In the genomic region with DNA sequence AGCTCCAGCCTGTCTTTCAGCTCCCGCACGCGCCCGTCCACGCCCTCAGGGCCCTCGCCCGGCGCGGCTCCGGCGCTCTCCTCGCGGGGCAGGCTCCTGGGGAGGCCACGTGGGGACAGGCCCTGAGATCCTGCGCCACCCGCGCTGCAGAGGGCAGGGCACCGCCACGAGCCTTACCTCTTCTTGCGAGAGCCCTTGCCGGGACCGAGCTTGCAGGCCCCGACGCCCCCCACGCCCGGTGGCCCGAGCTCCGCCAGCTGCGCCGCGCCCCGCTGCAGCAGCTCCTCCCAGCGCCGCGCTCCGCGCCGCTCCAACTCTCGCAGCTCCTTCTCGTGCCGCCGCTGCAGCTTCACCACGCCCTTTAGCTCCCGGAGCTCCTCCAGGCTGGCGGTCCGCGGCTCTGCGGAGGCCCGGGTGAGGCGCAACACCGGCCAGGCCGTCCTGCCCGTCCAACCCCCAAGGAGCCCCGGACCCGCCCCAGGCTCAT, we compare ENCODE assay signal across 8 cellular contexts. TPM values are rescaled to one million over a fixed set of nuclear protein-coding genes. Genes with fewer than 3 reads are reported as not detected.
DNase-seq lines count a peak whose midpoint lies in the region; ATAC-seq and TF ChIP-seq lines count a peak whose summit lies in the region.

No MANE protein-coding gene starts in this region.

- TF ChIP-seq POLR2A in ovary (IDR thresholded peaks at IDR 0.05): no peak

- H3K4me3 ChIP-seq in PC-3 (ENCODE audit: low read length) (peak overlapping the region; percentile 58), fibroblast of mammary gland (ENCODE audit: control insufficient read depth, low read depth, low read length) (no peak overlapping the region), ovary (peak overlapping the region; percentile 13)

- no peaks in the 10 kb centered on the region for H4K20me1 ChIP-seq in PC-3 (ENCODE audit: low read length)

- intact Hi-C loops in PC-3 (cut with micrococcal nuclease) (no loop called here), ovary (cut with DNase I) (no loop called here)

- ATAC-seq in PC-3 (peak; percentile 83), GM19455 (IDR thresholded peaks at IDR 0.05; ENCODE audit: unreplicated experiment) (no peak)

- H3K27me3 ChIP-seq in PC-3 (ENCODE audit: low read length) (no peaks in the 10 kb centered on the region), ovary (no peaks in the 10 kb centered on the region)

- POLR2A ChIA-PET in PC-3 (lab: Charles Lee; ENCODE audit: unreplicated experiment): interaction anchor here (0.6 to 0.8 kb wide), 2 partner anchors 18 to 358 kb away, joined by 3 to 5 read pairs; no protein-coding TSS in a partner anchor

- no peak for TF ChIP-seq EP300 in ovary (IDR thresholded peaks at IDR 0.05)

- no TSS peak for BruUV-seq in PC-3 (replicated peaks; lab: Mats Ljungman, UMichigan)

- H3K9me2 ChIP-seq in PC-3 (replicated peaks; ENCODE audit: low read length): no peaks in the 10 kb centered on the region

- CTCF ChIA-PET in PC-3 (lab: Charles Lee): interaction anchor here (0.5 to 1.4 kb wide), 4 partner anchors 12 to 79 kb away, joined by 3 to 5 read pairs (median 4); no protein-coding TSS in a partner anchor

- 4 to 12% (median 9%) methylated on average over 53 to 55 of the region's 55 CpGs for WGBS in ovary, 3 donors

- H3K9ac ChIP-seq in ES-I3 (ENCODE audit: low read depth, low read length) (peak overlapping the region; percentile 42; the same call in 1 of the 2 replicates), PC-3 (ENCODE audit: low read length) (peak overlapping the region; percentile 38)

- no peaks in the 10 kb centered on the region for H3F3A ChIP-seq in PC-3 (ENCODE audit: low read length, unreplicated experiment)

- H3K36me3 ChIP-seq in ES-I3 (ENCODE audit: insufficient read depth, low read length): no peaks in the 10 kb centered on the region
- H3K36me3 ChIP-seq in PC-3 (ENCODE audit: low read depth, low read length): no peaks in the 10 kb centered on the region
- H3K36me3 ChIP-seq in ovary: no peaks in the 10 kb centered on the region

- peak overlapping the region; percentile 88 for H2AFZ ChIP-seq in PC-3 (ENCODE audit: low read length)

- peak overlapping the region; percentile 79 for H3K4me2 ChIP-seq in PC-3 (ENCODE audit: low read length)

- no peak for TF ChIP-seq CTCF in PC-3 (conservative IDR thresholded peaks at IDR 0.05; ENCODE audit: low read depth, low read length)
- TF ChIP-seq CTCF in fibroblast of mammary gland (conservative IDR thresholded peaks at IDR 0.05; ENCODE audit: control insufficient read depth, insufficient read depth, low read depth, low read length): no peak
- no peak for TF ChIP-seq CTCF in ovary (IDR thresholded peaks at IDR 0.05)

- H3K9me3 ChIP-seq in ES-I3 (ENCODE audit: control insufficient read depth, insufficient read depth, low read length) (no peaks in the 10 kb centered on the region), PC-3 (ENCODE audit: low read length) (no peaks in the 10 kb centered on the region), ovary (no peaks in the 10 kb centered on the region)

- H3K27ac ChIP-seq in PC-3 (ENCODE audit: low read length): no peak overlapping the region
- H3K27ac ChIP-seq in ovary: no peak overlapping the region

- H3K4me1 ChIP-seq in ES-I3 (ENCODE audit: insufficient read depth, low read length) (peaks cover 18% of the 10 kb centered on the region), PC-3 (ENCODE audit: insufficient read depth, low read length) (no peaks in the 10 kb centered on the region; the same call in 1 of the 2 replicates), ovary (ENCODE audit: insufficient read depth) (peaks cover 3% of the 10 kb centered on the region)

- DNase-seq in PC-3 (peak; percentile 55), fibroblast of mammary gland (ENCODE audit: low read depth) (peak; percentile 56), ovary (peak in 3 of 5 donors; percentile 45 to 71 (median 62)), cerebellar nuclear complex (lab: John Stamatoyannopoulos, UW) (no peak)
- DNase-seq in activated CD4-positive, alpha-beta T cell treated with anti-CD3 and anti-CD28 coated beads, Interleukin-2, amount 50 U/mL, for 48 hours: no peak
- DNase-seq in activated CD8-positive, alpha-beta memory T cell treated with anti-CD3 and anti-CD28 coated beads, Interleukin-2, amount 50 U/mL, for 48 hours: no peak

- no peaks in the 10 kb centered on the region for H3K79me2 ChIP-seq in PC-3 (ENCODE audit: low read length)

RNA-seq across cellular contexts. Expression of gene ANKRD63, which starts 8.3 kb away (rescaled TPM):
- total RNA-seq in PC-3 (2014; rRNA removed) (1.2 and 1.4 TPM in 2 replicates), ovary (under 1 TPM in 1 of 7 donors, not detected in 6; 0.27 TPM)
- not detected for polyA plus RNA-seq in ovary

RNA-seq across cellular contexts. Expression of gene PLCB2, which starts 16.6 kb away (rescaled TPM):
- total RNA-seq in PC-3 (2014; rRNA removed) (1.3 and 3.2 TPM in 2 replicates), ovary (10 to 100 TPM in 1 of 7 donors, 1 to 10 TPM in 6; 1.9 to 13.9 (median 6.0) TPM)
- polyA plus RNA-seq in ovary: 1 to 10 TPM; 3.2 to 8.6 TPM

RNA-seq across cellular contexts. Expression of gene INAFM2, which starts 32.4 kb away (rescaled TPM):
- 22.1 and 32.1 TPM in 2 replicates for total RNA-seq in PC-3 (2014; rRNA removed)
- total RNA-seq in ovary: 10 to 100 TPM in 6 of 7 donors, 1 to 10 TPM in 1; 8.1 to 50.6 (median 30.6) TPM
- polyA plus RNA-seq in ovary: 10 to 100 TPM in 1 of 2 donors, 1 to 10 TPM in 1; 7.4 to 31.2 TPM

RNA-seq across cellular contexts. Expression of gene CCDC9B, which starts 49.6 kb away (rescaled TPM):
- 56.1 and 101 TPM in 2 replicates for total RNA-seq in PC-3 (2014; rRNA removed)
- total RNA-seq in ovary: 10 to 100 TPM in 4 of 7 donors, 1 to 10 TPM in 3; 1.8 to 22.2 (median 12.7) TPM
- polyA plus RNA-seq in ovary: 1 to 10 TPM; 2.9 to 4.3 TPM

RNA-seq across cellular contexts. Expression of gene PAK6, which starts 52.3 kb away (rescaled TPM):
- total RNA-seq in PC-3 (2014; rRNA removed): 30.4 TPM in 2 replicates
- 1 to 10 TPM in 6 of 7 donors, under 1 TPM in 1; 0.36 to 6.7 (median 1.6) TPM for total RNA-seq in ovary
- under 1 TPM; 0.47 to 0.52 TPM for polyA plus RNA-seq in ovary

Comparison
In these comparisons a context has a peak if more than half of its experiments do, and no peak if none do; other contexts are left out.
1. DNase-seq: peak in PC-3 (single experiment), fibroblast of mammary gland (single experiment) and ovary (3 of 5); none in cerebellar nuclear complex (0 of 2), activated CD4-positive, alpha-beta T cell treated with anti-CD3 and anti-CD28 coated beads, Interleukin-2, amount 50 U/mL, for 48 hours (0 of 2) and activated CD8-positive, alpha-beta memory T cell treated with anti-CD3 and anti-CD28 coated beads, Interleukin-2, amount 50 U/mL, for 48 hours (single experiment).